Comparison of ENCODE assay signal across 16 cellular contexts in the genomic region with DNA sequence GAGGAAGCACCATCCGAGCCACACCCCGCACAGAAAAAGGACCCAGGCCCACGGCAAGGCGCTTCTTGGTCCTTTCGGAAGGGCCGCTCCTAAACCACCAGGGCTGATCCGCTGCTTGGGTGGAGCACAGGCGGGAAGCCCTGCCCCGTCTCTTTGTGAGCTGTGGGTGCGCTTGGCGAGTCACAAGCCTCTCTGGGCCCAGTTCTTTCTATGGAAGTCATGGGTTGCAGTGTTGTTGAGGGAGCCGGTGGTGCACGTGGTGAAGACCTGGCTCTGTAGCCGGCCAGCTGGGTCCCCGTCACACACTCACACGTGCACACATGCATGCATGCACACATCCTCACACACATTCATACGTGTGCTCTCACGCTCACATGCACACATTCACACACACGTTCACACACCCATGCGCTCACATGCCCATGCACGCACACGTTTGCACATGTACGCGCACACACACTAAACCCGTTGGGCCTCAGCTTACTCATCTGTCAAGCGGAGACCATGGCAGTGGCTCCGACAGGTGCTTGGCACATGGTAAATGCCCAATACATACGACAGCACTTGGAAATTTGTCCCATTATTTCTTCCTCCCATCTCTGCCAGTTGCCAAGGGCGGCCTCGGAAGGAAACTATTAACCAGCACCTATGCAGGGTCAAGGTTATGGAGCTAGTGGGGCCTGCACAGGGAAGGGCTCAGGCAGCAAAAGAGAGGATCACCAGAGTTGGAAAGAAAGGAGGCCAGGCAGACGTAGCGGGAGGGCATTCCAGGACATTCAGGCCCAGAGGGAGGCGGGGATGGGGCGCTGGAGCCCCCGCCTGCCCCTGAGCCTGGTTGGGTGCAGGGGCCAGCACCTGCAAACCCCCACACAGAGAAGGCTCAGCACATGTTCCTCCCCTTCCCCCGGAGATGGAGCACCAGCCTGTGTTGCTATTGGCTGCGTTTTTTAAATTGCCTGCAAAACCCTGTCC.
"Had no signal": no experiment of that assay in that cellular context is flagged by ENCODE, and none has a peak within 500 bp of the region (broad histone marks: within the 10 kb centered on the region; RNA-seq: fewer than 3 reads in every experiment).

No MANE protein-coding gene starts in this region.

- ATAC-seq: activated T-helper 17 cell treated with anti-CD3 and anti-CD28 coated beads, Interleukin-2, amount 50 U/mL, for 72 hours; effector memory CD8-positive, alpha-beta T cell; natural killer cell treated with Interleukin-12 subunit alpha and Interleukin-12 subunit beta and Interleukin-15 and Interleukin-18, amount 100 ng/mL, for 72 hours; stimulated activated naive B cell treated with anti-CD40 and anti-IgM and Interleukin-4, amounts not matched to agents 10 μg/mL and 1 μg/mL and 100 μg/mL, for 72 hours had no signal

- H3K27me3 ChIP-seq: right lobe of liver had no signal

- H3K9me3 ChIP-seq: adrenal gland, psoas muscle, right lobe of liver, spleen, transverse colon had no signal

- H3K4me3 ChIP-seq: adrenal gland, psoas muscle, spleen, transverse colon had no signal

- H3K36me3 ChIP-seq: adrenal gland, right lobe of liver, spleen, transverse colon had no signal

- H3K4me1 ChIP-seq: adrenal gland, psoas muscle had no signal

- H3K27ac ChIP-seq: adrenal gland, psoas muscle, spleen, transverse colon had no signal

- DNase-seq: activated CD4-positive, alpha-beta T cell treated with anti-CD3 and anti-CD28 coated beads, Interleukin-2, amount 10 ng/mL, durations not matched to agents 24 days and 14 days; activated CD8-positive, alpha-beta memory T cell treated with anti-CD3 and anti-CD28 coated beads for 24 hours; activated naive CD4-positive, alpha-beta T cell treated with anti-CD3 and anti-CD28 coated beads, Interleukin-2, amount 50 U/mL, for 16 hours; adrenal gland; effector memory CD8-positive, alpha-beta T cell; erythroblast; hippocampal formation; kidney glomerular epithelial cell; psoas muscle; spleen; stimulated activated CD4-positive, alpha-beta T cell treated with anti-CD3 and anti-CD28 coated beads, Interleukin-2, amount 100 ng/mL, for 24 hours; stimulated activated naive B cell treated with anti-CD40 and anti-IgM and Interleukin-4, amounts not matched to agents 10 μg/mL and 1 μg/mL and 100 μg/mL, for 72 hours; transverse colon had no signal
